ENCODE assay signal across 8 cellular contexts in the genomic region with DNA sequence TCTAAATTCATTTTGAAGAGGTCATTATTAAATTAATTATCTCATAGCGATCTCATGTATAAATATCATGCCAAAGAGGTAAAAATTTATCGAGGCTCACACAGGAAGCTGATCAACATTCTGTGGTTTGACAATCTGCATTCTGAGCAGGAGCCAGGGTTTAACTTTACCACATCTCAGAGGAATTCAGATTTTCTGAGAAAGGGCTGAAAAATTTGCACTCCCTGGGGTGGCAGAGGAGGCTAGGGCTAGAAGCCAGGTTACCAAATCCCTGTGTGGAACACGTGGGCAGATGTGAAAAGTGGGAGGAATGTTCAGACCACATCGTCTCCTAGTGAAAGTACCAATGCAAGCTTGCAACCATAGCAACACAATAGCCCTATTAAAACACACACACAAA.
DNase-seq lines count a peak whose midpoint lies in the region; ATAC-seq and TF ChIP-seq lines count a peak whose summit lies in the region.

No MANE protein-coding gene starts in this region.

- H4K20me1 ChIP-seq in MM.1S (ENCODE audit: insufficient read depth, low read length) = no peaks in the 10 kb centered on the region

- H3K27me3 ChIP-seq in MM.1S (replicated peaks; ENCODE audit: insufficient read depth, low read length) = no peaks in the 10 kb centered on the region
- no peaks in the 10 kb centered on the region for H3K27me3 ChIP-seq in brain microvascular endothelial cell (replicated peaks)
- H3K27me3 ChIP-seq in BE2C = no peaks in the 10 kb centered on the region

- DNase-seq in AG09309 (ENCODE audit: low read depth) (peak; percentile 98), MM.1S (peak; percentile 67), brain microvascular endothelial cell (peak; percentile 99), non-pigmented ciliary epithelial cell (ENCODE audit: low read depth) (peak; percentile 99), Kasumi-1 (lab: John Stamatoyannopoulos, UW) (no peak), BE2C (no peak)

- peak overlapping the region; percentile 15; the same call in 1 of the 2 replicates for H3K9ac ChIP-seq in MM.1S (ENCODE audit: low read length)

- H3K27ac ChIP-seq in MM.1S (ENCODE audit: low read length) (peak overlapping the region; percentile 44; the same call in 1 of the 2 replicates), brain microvascular endothelial cell (peak overlapping the region; percentile 98)

- H3K9me3 ChIP-seq in MM.1S (replicated peaks; ENCODE audit: insufficient read depth, low read length) (no peaks in the 10 kb centered on the region), BE2C (no peaks in the 10 kb centered on the region)

- H3K79me2 ChIP-seq in MM.1S (ENCODE audit: low read length) = no peaks in the 10 kb centered on the region

- H3K4me2 ChIP-seq in MM.1S (ENCODE audit: low read depth, low read length) = peak overlapping the region; percentile 10; the same call in 1 of the 2 replicates

- H2AFZ ChIP-seq in MM.1S (ENCODE audit: low read length) = no peak overlapping the region

- no peaks in the 10 kb centered on the region for H3K9me2 ChIP-seq in MM.1S (replicated peaks; ENCODE audit: insufficient read depth, low read length)

- no peaks in the 10 kb centered on the region for H3K36me3 ChIP-seq in MM.1S (replicated peaks; ENCODE audit: insufficient read depth, low read length)
- H3K36me3 ChIP-seq in brain microvascular endothelial cell (replicated peaks) = no peaks in the 10 kb centered on the region
- H3K36me3 ChIP-seq in BE2C = no peaks in the 10 kb centered on the region

- TF ChIP-seq CTCF in AG09309 (IDR thresholded peaks at IDR 0.05; ENCODE audit: control insufficient read depth, insufficient read depth, low read depth, low read length, missing control alignments) (no peak), MM.1S (IDR thresholded peaks at IDR 0.05; ENCODE audit: low read length) (no peak), brain microvascular endothelial cell (IDR thresholded peaks at IDR 0.05; ENCODE audit: low read depth, low read length, missing control alignments) (no peak), BE2C (IDR thresholded peaks at IDR 0.05; ENCODE audit: low read depth, low read length) (no peak)

- H3K4me1 ChIP-seq in MM.1S (ENCODE audit: low read length) (peaks cover 49% of the 10 kb centered on the region), BE2C (no peaks in the 10 kb centered on the region)

- peaks cover 37% of the 10 kb centered on the region for H3F3A ChIP-seq in MM.1S (ENCODE audit: insufficient read depth, low read length)

- H3K4me3 ChIP-seq in AG09309 (ENCODE audit: control insufficient read depth, low read depth, low read length) (no peak overlapping the region), MM.1S (ENCODE audit: low read length) (no peak overlapping the region), brain microvascular endothelial cell (ENCODE audit: low read depth, low read length) (no peak overlapping the region), BE2C (ENCODE audit: low read depth, low read length) (no peak overlapping the region)

- in situ Hi-C loops in brain microvascular endothelial cell (cut with HindIII; ENCODE audit: low pct_ligation_motif_present, low sequenced_read_pairs) = loop anchor here (10.0 to 25.0 kb wide), 2 partner anchors 119 to 317 kb away; no protein-coding TSS in a partner anchor

- ATAC-seq in GM19467 (IDR thresholded peaks at IDR 0.05; ENCODE audit: unreplicated experiment) (no peak), GM21423 (IDR thresholded peaks at IDR 0.05; ENCODE audit: unreplicated experiment) (no peak)

Comparison
In these comparisons a context has a peak if more than half of its experiments do, and no peak if none do; other contexts are left out.
1. DNase-seq: peak in AG09309 (single experiment), MM.1S (single experiment), brain microvascular endothelial cell (single experiment) and non-pigmented ciliary epithelial cell (single experiment); none in Kasumi-1 (0 of 2) and BE2C (single experiment).